1 cellular context compared by ENCODE assay signal in genomic region chr2:65064728-65065552, GRCh38.
TF ChIP-seq lines count a peak whose summit lies in the region.

No MANE protein-coding gene starts in this region.

TF ChIP-seq in WTC11, 78 proteins besides CTCF, POLR2A, EP300 and RAD21 (continued from another document):
- TF ChIP-seq JUN (CRISPR knock-in tag; IDR thresholded peaks at IDR 0.05) (no peak), USF1 (CRISPR knock-in tag; IDR thresholded peaks at IDR 0.05) (no peak)
